Comparison of ENCODE assay signal across 8 cellular contexts in the genomic region with DNA sequence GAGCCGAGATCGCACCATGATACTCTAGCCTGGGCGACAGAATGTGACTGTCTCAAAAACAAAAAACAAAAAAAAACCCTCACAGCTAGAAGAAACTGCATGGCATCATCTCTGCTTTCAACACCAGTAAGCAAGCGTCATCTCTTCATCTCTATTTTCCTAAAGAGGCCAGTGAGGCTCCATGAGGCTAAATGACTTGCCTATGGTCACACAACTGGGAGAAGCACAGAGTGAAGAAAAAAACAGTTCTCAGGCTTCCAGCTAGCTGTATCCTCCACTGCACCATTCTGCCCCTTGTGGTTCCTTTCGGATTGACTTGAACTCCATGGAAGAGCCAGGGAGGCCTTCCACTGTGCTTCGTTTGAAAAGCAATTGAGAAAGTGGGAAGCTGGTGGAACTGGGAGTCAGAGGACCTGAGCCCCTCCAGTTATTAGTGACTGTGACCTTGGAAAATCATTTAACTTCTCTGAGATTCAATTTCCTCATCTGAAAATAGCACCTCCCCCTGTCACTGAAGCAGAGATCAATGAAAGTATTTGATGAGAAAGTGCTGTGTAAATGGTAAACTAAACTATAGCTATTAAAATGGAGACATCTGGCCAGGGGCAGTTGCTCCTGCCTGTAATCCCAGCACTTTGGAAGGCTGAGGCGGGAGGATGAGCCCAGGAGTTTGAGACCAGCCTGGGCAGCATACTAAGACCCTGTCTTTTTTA. TPM values are rescaled to one million over a fixed set of nuclear protein-coding genes. Genes with fewer than 3 reads are reported as not detected.
A peak's percentile ranks its signal among the peaks of the same experiment; 100 is the strongest.
DNase-seq lines count a peak whose midpoint lies in the region; ATAC-seq, FAIRE-seq and TF ChIP-seq lines count a peak whose summit lies in the region.

No MANE protein-coding gene starts in this region.

- no peaks in the 10 kb centered on the region for H3K36me3 Mint-ChIP-seq in CD4-positive, alpha-beta T cell (ENCODE audit: low read depth)

- H3K4me3 Mint-ChIP-seq in CD4-positive, alpha-beta T cell, result no peak overlapping the region

- H3K79me2 ChIP-seq in mammary epithelial cell (ENCODE audit: insufficient read depth, low read length) (no peaks in the 10 kb centered on the region), keratinocyte (ENCODE audit: control insufficient read depth, insufficient read depth, low read length) (no peaks in the 10 kb centered on the region)

- H3K36me3 ChIP-seq in HAP-1 (replicated peaks) (no peaks in the 10 kb centered on the region), mammary epithelial cell (ENCODE audit: insufficient read depth, low read length) (no peaks in the 10 kb centered on the region), keratinocyte (ENCODE audit: control insufficient read depth in 2 of 2, extremely low read depth in 1 of 2, insufficient read depth in 2 of 2, low read length in 2 of 2) (no peaks in the 10 kb centered on the region), suprapubic skin (no peaks in the 10 kb centered on the region)

- no peaks in the 10 kb centered on the region for H3K9me3 Mint-ChIP-seq in CD4-positive, alpha-beta T cell

- in situ Hi-C loops in HAP-1 (cut with MboI; ENCODE audit: low sequenced_read_pairs) (no loop called here), mammary epithelial cell (cut with MboI; ENCODE audit: low sequenced_read_pairs in 2 of 2) (loop anchor here in 1 of 2 donors (10.0 kb wide), 1 partner anchor 179 kb away; no protein-coding TSS in a partner anchor)

- ATAC-seq in CD4-positive, alpha-beta T cell (ENCODE audit: poor library complexity), result no peak
- ATAC-seq in HG02759 (IDR thresholded peaks at IDR 0.05; ENCODE audit: unreplicated experiment) (no peak), GM21381 (IDR thresholded peaks at IDR 0.05; ENCODE audit: unreplicated experiment) (no peak)

- H3K9me3 ChIP-seq in CD4-positive, alpha-beta T cell (ENCODE audit: control insufficient read depth, low read length), result no peaks in the 10 kb centered on the region
- no peaks in the 10 kb centered on the region for H3K9me3 ChIP-seq in HAP-1
- no peaks in the 10 kb centered on the region for H3K9me3 ChIP-seq in mammary epithelial cell (replicated peaks; ENCODE audit: insufficient read depth, low read length)
- no peaks in the 10 kb centered on the region for H3K9me3 ChIP-seq in keratinocyte (ENCODE audit: control insufficient read depth, low read depth, low read length)
- H3K9me3 ChIP-seq in suprapubic skin, result no peaks in the 10 kb centered on the region

- TF ChIP-seq POLR2A in suprapubic skin (IDR thresholded peaks at IDR 0.05), result no peak

- no peaks in the 10 kb centered on the region for H3K27me3 ChIP-seq in CD4-positive, alpha-beta T cell (ENCODE audit: control insufficient read depth, insufficient read depth, low read length)
- H3K27me3 ChIP-seq in HAP-1 (ENCODE audit: low read depth), result peaks cover 64% of the 10 kb centered on the region
- H3K27me3 ChIP-seq in mammary epithelial cell (ENCODE audit: insufficient read depth, low read length), result no peaks in the 10 kb centered on the region
- no peaks in the 10 kb centered on the region for H3K27me3 ChIP-seq in keratinocyte (ENCODE audit: control insufficient read depth, extremely low read depth, insufficient read depth, low read length)
- H3K27me3 ChIP-seq in suprapubic skin, result no peaks in the 10 kb centered on the region

- WGBS in mammary epithelial cell (ENCODE audit: low coverage, missing lambda C conversion rate), result 65% methylated on average over 6 of the region's 7 CpGs
- WGBS in suprapubic skin, result 60% methylated on average over 7 of the region's 7 CpGs

- CTCF ChIA-PET in CD4-positive, alpha-beta T cell (lab: Charles Lee), result interaction anchor here (0.6 to 1.8 kb wide), 9 partner anchors 8 to 1836 kb away, joined by 3 to 12 read pairs (median 4); a partner anchor contains a TSS
- CTCF ChIA-PET in mammary epithelial cell (lab: Charles Lee; ENCODE audit: low non-redundant PET), result interaction anchor here (0.6 to 1.3 kb wide), 3 partner anchors 28 to 171 kb away, joined by 3 to 6 read pairs (median 5); no protein-coding TSS in a partner anchor

- H4K20me1 ChIP-seq in mammary epithelial cell (ENCODE audit: insufficient read depth, low read length) (no peaks in the 10 kb centered on the region), keratinocyte (ENCODE audit: control insufficient read depth, extremely low read depth, insufficient read depth, low read length) (no peaks in the 10 kb centered on the region)

- POLR2A ChIA-PET in CD4-positive, alpha-beta T cell (lab: Charles Lee), result interaction anchor here (0.7 to 5.6 kb wide), 4 partner anchors 8 to 293 kb away, joined by 3 to 39 read pairs (median 4); a partner anchor contains a TSS

- peak overlapping the region; percentile 66 for H3K27ac Mint-ChIP-seq in CD4-positive, alpha-beta T cell

- H2AFZ ChIP-seq in mammary epithelial cell (ENCODE audit: low read depth, low read length), result peak overlapping the region; percentile 18
- no peak overlapping the region for H2AFZ ChIP-seq in keratinocyte (ENCODE audit: control insufficient read depth, low read length)

- no peak overlapping the region for H3K4me2 ChIP-seq in mammary epithelial cell (ENCODE audit: insufficient read depth, low read depth, low read length)
- no peak overlapping the region for H3K4me2 ChIP-seq in keratinocyte (ENCODE audit: control insufficient read depth, extremely low read depth, insufficient read depth, low read depth, low read length)

- H3K9ac ChIP-seq in mammary epithelial cell (ENCODE audit: insufficient read depth, low read length) (no peak overlapping the region), keratinocyte (ENCODE audit: control insufficient read depth, extremely low read depth, insufficient read depth, low read length) (no peak overlapping the region)

- FAIRE-seq in keratinocyte (lab: Jason Lieb, UNC), result peak; percentile 66

- H3K4me1 Mint-ChIP-seq in CD4-positive, alpha-beta T cell (ENCODE audit: low read depth), result peaks cover 71% of the 10 kb centered on the region

- H3K9me1 ChIP-seq in keratinocyte (ENCODE audit: control insufficient read depth, extremely low read depth, insufficient read depth, low read length), result no peaks in the 10 kb centered on the region

- dilution Hi-C loops in mammary epithelial cell (cut with HindIII; ENCODE audit: low sequenced_read_pairs) (no loop called here), keratinocyte (cut with MboI; ENCODE audit: extremely low pct_ligation_motif_present, low sequenced_read_pairs) (no loop called here)

- peak; percentile 21 for TF ChIP-seq CTCF in CD4-positive, alpha-beta T cell (IDR thresholded peaks at IDR 0.05)
- peak; percentile 80 to 81 for TF ChIP-seq CTCF in mammary epithelial cell (conservative IDR thresholded peaks at IDR 0.05 in 1 of 2, IDR thresholded peaks at IDR 0.05 in 1 of 2; ENCODE audit: extremely low read depth in 1 of 2, insufficient read depth in 1 of 2, low read depth in 1 of 2, low read length in 2 of 2)
- peak; percentile 70 to 84 (median 81) for TF ChIP-seq CTCF in keratinocyte (optimal IDR thresholded peaks at IDR 0.05 in 1 of 3, IDR thresholded peaks at IDR 0.05 in 1 of 3, conservative IDR thresholded peaks at IDR 0.05 in 1 of 3; ENCODE audit: extremely low read depth in 1 of 3, insufficient read depth in 2 of 3, low read length in 3 of 3)
- peak; percentile 11 to 57 for TF ChIP-seq CTCF in suprapubic skin (IDR thresholded peaks at IDR 0.05)

- H3K27ac ChIP-seq in CD4-positive, alpha-beta T cell (ENCODE audit: low read depth, low read length), result no peak overlapping the region
- H3K27ac ChIP-seq in mammary epithelial cell (ENCODE audit: insufficient read depth, low read depth, low read length) (no peak overlapping the region), keratinocyte (ENCODE audit: control insufficient read depth, insufficient read depth, low read length) (no peak overlapping the region), suprapubic skin (no peak overlapping the region)

- BruUV-seq in mammary epithelial cell (replicated peaks; lab: Mats Ljungman, UMichigan), result no TSS peak

- H3K4me1 ChIP-seq in HAP-1, result peaks cover 18% of the 10 kb centered on the region
- peaks cover 3% of the 10 kb centered on the region for H3K4me1 ChIP-seq in mammary epithelial cell (ENCODE audit: insufficient read depth, low read length)
- no peaks in the 10 kb centered on the region for H3K4me1 ChIP-seq in keratinocyte (ENCODE audit: control insufficient read depth, extremely low read depth, insufficient read depth, low read length)
- H3K4me1 ChIP-seq in suprapubic skin, result peaks cover 11% of the 10 kb centered on the region

- no peak for TF ChIP-seq EP300 in suprapubic skin (IDR thresholded peaks at IDR 0.05)

- DNase-seq in CD4-positive, alpha-beta T cell, result no peak
- peak; percentile 89 to 95 for DNase-seq in HAP-1 (ENCODE audit: low spot score in 2 of 2)
- peak; percentile 24 for DNase-seq in NCI-H82 treated with DMSO at 0.1 percent for 48 hours (lab: John Stamatoyannopoulos, UW; ENCODE audit: unreplicated experiment)
- DNase-seq in mammary epithelial cell, result peak; percentile 59
- DNase-seq in keratinocyte (ENCODE audit: low read depth, low spot score), result no peak
- no peak for DNase-seq in suprapubic skin (ENCODE audit: low spot score in 2 of 2)

- intact Hi-C loops in CD4-positive, alpha-beta T cell (cut with DNase I, micrococcal nuclease), result no loop called here
- intact Hi-C loops in mammary epithelial cell (cut with micrococcal nuclease), result loop anchor here (2.0 kb wide), 2 partner anchors 31 to 91 kb away; a partner anchor contains a TSS

- no peaks in the 10 kb centered on the region for H3K27me3 Mint-ChIP-seq in CD4-positive, alpha-beta T cell

- H3K4me3 ChIP-seq in HAP-1 (no peak overlapping the region), mammary epithelial cell (replicated peaks in 1 of 3; ENCODE audit: insufficient read depth in 1 of 3, low read depth in 2 of 3, low read length in 3 of 3) (no peak overlapping the region), keratinocyte (ENCODE audit: control insufficient read depth in 2 of 3, extremely low read depth in 1 of 3, insufficient read depth in 2 of 3, low read depth in 1 of 3, low read length in 3 of 3) (no peak overlapping the region), suprapubic skin (no peak overlapping the region)

RNA-seq across cellular contexts. Expression of a gene that starts 32.1 kb away (rescaled TPM):
- total RNA-seq in CD4-positive, alpha-beta T cell, result 10 to 100 TPM; 64.1 to 69.6 TPM
- total RNA-seq in mammary epithelial cell (10 to 100 TPM; 16.8 to 21.7 TPM), suprapubic skin (10 to 100 TPM; 12.2 to 42.1 (median 14.2) TPM)
- polyA plus RNA-seq in mammary epithelial cell (6.1 TPM), keratinocyte (6.0 to 10.0 TPM (median 6.5 TPM) in 3 replicates)
- polyA minus RNA-seq in mammary epithelial cell (24.7 TPM), keratinocyte (7.0 to 31.9 TPM (median 18.5 TPM) in 3 replicates)
- polyA plus RNA-seq in keratinocyte (2011; ENCODE audit: low read depth), result 9.5 TPM
- 3.8 and 8.8 TPM in 2 replicates for polyA plus RNA-seq in keratinocyte (2011; cell fraction: cytosol; rRNA removed)
- 11.6 and 13.3 TPM in 2 replicates for polyA plus RNA-seq in keratinocyte (2011; cell fraction: nucleus; rRNA removed)
- polyA plus RNA-seq in keratinocyte (2012; ENCODE audit: low replicate concordance), result 3.3 and 6.9 TPM in 2 replicates
- 9.0 TPM for polyA minus RNA-seq in keratinocyte (2011; cell fraction: cytosol; rRNA and poly(A)+ RNA removed)
- 23.4 and 39.9 TPM in 2 replicates for polyA minus RNA-seq in keratinocyte (2011; cell fraction: nucleus; rRNA and poly(A)+ RNA removed)

RNA-seq across cellular contexts. Expression of a gene that starts 45.1 kb away (rescaled TPM):
- 100 to 1,000 TPM in 1 of 2 experiments, 10 to 100 TPM in 1; 98.5 to 102 TPM for total RNA-seq in CD4-positive, alpha-beta T cell
- total RNA-seq in mammary epithelial cell (100 to 1,000 TPM; 215 to 220 TPM), suprapubic skin (100 to 1,000 TPM; 150 to 650 (median 425) TPM)
- polyA plus RNA-seq in mammary epithelial cell (498 TPM), keratinocyte (356 to 649 TPM (median 537 TPM) in 3 replicates)
- polyA minus RNA-seq in mammary epithelial cell (220 TPM), keratinocyte (116 to 357 TPM (median 214 TPM) in 3 replicates)
- polyA plus RNA-seq in keratinocyte (2011; ENCODE audit: low read depth), result 542 TPM
- polyA plus RNA-seq in keratinocyte (2011; cell fraction: cytosol; rRNA removed), result 603 and 936 TPM in 2 replicates
- 444 and 474 TPM in 2 replicates for polyA plus RNA-seq in keratinocyte (2011; cell fraction: nucleus; rRNA removed)
- polyA plus RNA-seq in keratinocyte (2012; ENCODE audit: low replicate concordance), result 359 and 594 TPM in 2 replicates
- polyA minus RNA-seq in keratinocyte (2011; cell fraction: cytosol; rRNA and poly(A)+ RNA removed), result 89.8 TPM
- 21.9 and 103 TPM in 2 replicates for polyA minus RNA-seq in keratinocyte (2011; cell fraction: nucleus; rRNA and poly(A)+ RNA removed)

Comparison
In these comparisons a context has a peak if more than half of its experiments do, and no peak if none do; other contexts are left out.
1. DNase-seq: peak in HAP-1 (2 of 2), NCI-H82 treated with DMSO at 0.1 percent for 48 hours (single experiment) and mammary epithelial cell (single experiment); none in CD4-positive, alpha-beta T cell (0 of 10), keratinocyte (single experiment) and suprapubic skin (0 of 2).
2. CTCF ChIP-seq: peak in every context shown above with its lines; median percentile 81 in keratinocyte; 80 in mammary epithelial cell; 34 in suprapubic skin; 21 in CD4-positive, alpha-beta T cell.